ENCODE assay signal across 36 cellular contexts in genomic region chr16:62067981-62068380, GRCh38. TPM values are rescaled to one million over a fixed set of nuclear protein-coding genes. Genes with fewer than 3 reads are reported as not detected.
"Had no signal": no experiment of that assay in that cellular context is flagged by ENCODE, and none has a peak within 500 bp of the region (broad histone marks: within the 10 kb centered on the region; RNA-seq: fewer than 3 reads in every experiment).

No MANE protein-coding gene starts in this region.

- ATAC-seq: activated naive CD4-positive, alpha-beta T cell treated with anti-CD3 and anti-CD28 coated beads, Interleukin-2, amount 50 U/mL, for 72 hours; activated naive CD8-positive, alpha-beta T cell treated with anti-CD3 and anti-CD28 coated beads, Interleukin-2, amount 50 U/mL, for 24 hours; activated T-cell treated with anti-CD3 and anti-CD28 coated beads, Interleukin-2, amount 50 U/mL, for 4 hours; activated T-cell treated with anti-CD3 and anti-CD28 coated beads, Interleukin-2, amount 50 U/mL, for 72 hours; activated T-helper 17 cell treated with anti-CD3 and anti-CD28 coated beads, Interleukin-2, amount 50 U/mL, for 72 hours; body of pancreas had no signal

- H3K9me3 ChIP-seq: adrenal gland, ascending aorta, body of pancreas, breast epithelium had no signal

- H3K27me3 ChIP-seq: adrenal gland, ascending aorta, body of pancreas, brain microvascular endothelial cell, breast epithelium, cardiac muscle cell had no signal

- H3K27ac ChIP-seq: adrenal gland, ascending aorta, body of pancreas, brain microvascular endothelial cell, breast epithelium, cardiac muscle cell had no signal

- FAIRE-seq: astrocyte, bronchial epithelial cell had no signal

- H3K36me3 ChIP-seq: adrenal gland, ascending aorta, brain microvascular endothelial cell, breast epithelium, cardiac muscle cell had no signal

- DNase-seq: activated effector memory CD4-positive, alpha-beta T cell treated with anti-CD3 and anti-CD28 coated beads, Interleukin-2, amount 50 U/mL, for 16 hours; activated effector memory CD4-positive, alpha-beta T cell treated with Interleukin-2 at 50 U/mL for 16 hours; activated gamma-delta T cell; activated gamma-delta T cell treated with Interleukin-2 at 50 U/mL for 16 hours; activated naive CD4-positive, alpha-beta T cell; activated naive CD4-positive, alpha-beta T cell treated with anti-CD3 and anti-CD28 coated beads for 36 hours; activated naive CD4-positive, alpha-beta T cell treated with anti-CD3 and anti-CD28 coated beads, Interleukin-2, amount 10 ng/mL, durations not matched to agents 7 days and 5 days; activated naive CD4-positive, alpha-beta T cell treated with anti-CD3 and anti-CD28 coated beads, Interleukin-2, amount 50 U/mL, for 16 hours; activated naive CD4-positive, alpha-beta T cell treated with Interleukin-2 at 50 U/mL for 16 hours; activated naive CD8-positive, alpha-beta T cell treated with anti-CD3 and anti-CD28 coated beads for 36 hours; activated naive CD8-positive, alpha-beta T cell treated with anti-CD3 and anti-CD28 coated beads, Interleukin-2, amount 10 ng/mL, durations not matched to agents 7 days and 5 days; activated naive CD8-positive, alpha-beta T cell treated with anti-CD3 and anti-CD28 coated beads, Interleukin-2, amount 50 U/mL, for 24 hours; activated T-cell treated with anti-CD3 and anti-CD28 coated beads, Interleukin-2, amount 50 U/mL, for 24 hours; activated T-cell treated with anti-CD3 and anti-CD28 coated beads, Interleukin-2, amount 50 U/mL, for 4 hours; activated T-cell treated with anti-CD3 and anti-CD28 coated beads, Interleukin-2, amount 50 U/mL, for 48 hours; activated T-cell treated with anti-CD3 and anti-CD28 coated beads, Interleukin-2, amount 50 U/mL, for 72 hours; adrenal gland; amniotic stem cell; amygdala; anterior cingulate cortex; aorta; body of pancreas; brain microvascular endothelial cell; caudate nucleus; central memory CD4-positive, alpha-beta T cell; cerebellar nuclear complex had no signal

- H3K4me1 ChIP-seq: adrenal gland, ascending aorta, body of pancreas, breast epithelium had no signal

- H3K4me3 ChIP-seq: adrenal gland, ascending aorta, body of pancreas, breast epithelium, cardiac muscle cell had no signal

RNA-seq across cellular contexts. Expression of gene CDH8, which starts 31.7 kb away (rescaled TPM):
- total RNA-seq: activated naive CD4-positive, alpha-beta T cell treated with anti-CD3 and anti-CD28 coated beads for 36 hours; activated naive CD4-positive, alpha-beta T cell treated with anti-CD3 and anti-CD28 coated beads, Interleukin-2, amount 50 U/mL, for 72 hours; activated naive CD8-positive, alpha-beta T cell treated with anti-CD3 and anti-CD28 coated beads for 36 hours; activated T-cell treated with anti-CD3 and anti-CD28 coated beads, Interleukin-2, amount 50 U/mL, for 4 hours; activated T-cell treated with anti-CD3 and anti-CD28 coated beads, Interleukin-2, amount 50 U/mL, for 72 hours; activated T-helper 1 cell treated with anti-CD3 and anti-CD28 coated beads, Interleukin-12 subunit alpha, Interleukin-12 subunit beta, Interleukin-2, Interleukin-4 antibody, amounts not matched to agents 30 ng/mL and 10 ng/mL and 1 ng/mL, durations not matched to agents 14 hours and 24 hours and 36 hours; activated T-helper 17 cell treated with anti-CD3 and anti-CD28 coated beads, Interleukin-2, amount 50 U/mL, for 72 hours; activated T-helper 2 cell treated with anti-CD3 and anti-CD28 coated beads, Interferon-gamma antibody, Interleukin-2, Interleukin-4, amounts not matched to agents 10 μg/mL and 5 μg/mL and 100 μg/mL, durations not matched to agents 14 hours and 24 hours and 36 hours; adrenal gland; ascending aorta; body of pancreas had no signal
- polyA plus RNA-seq: adipose tissue had no signal
